In genomic region chr6:33123732-33124524, GRCh38 we compare ENCODE assay signal across 1 cellular context.
TF ChIP-seq lines count a peak whose summit lies in the region.

No MANE protein-coding gene starts in this region.

TF ChIP-seq in K562, 482 proteins besides CTCF, POLR2A, EP300 and RAD21 (continued from another document and continues in another):
- TF ChIP-seq, protein P1, sequence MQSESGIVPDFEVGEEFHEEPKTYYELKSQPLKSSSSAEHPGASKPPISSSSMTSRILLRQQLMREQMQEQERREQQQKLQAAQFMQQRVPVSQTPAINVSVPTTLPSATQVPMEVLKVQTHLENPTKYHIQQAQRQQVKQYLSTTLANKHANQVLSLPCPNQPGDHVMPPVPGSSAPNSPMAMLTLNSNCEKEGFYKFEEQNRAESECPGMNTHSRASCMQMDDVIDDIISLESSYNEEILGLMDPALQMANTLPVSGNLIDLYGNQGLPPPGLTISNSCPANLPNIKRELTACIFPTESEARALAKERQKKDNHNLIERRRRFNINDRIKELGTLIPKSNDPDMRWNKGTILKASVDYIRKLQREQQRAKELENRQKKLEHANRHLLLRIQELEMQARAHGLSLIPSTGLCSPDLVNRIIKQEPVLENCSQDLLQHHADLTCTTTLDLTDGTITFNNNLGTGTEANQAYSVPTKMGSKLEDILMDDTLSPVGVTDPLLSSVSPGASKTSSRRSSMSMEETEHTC (IDR thresholded peaks at IDR 0.05) = no peak
- TF ChIP-seq L3MBTL2 (IDR thresholded peaks at IDR 0.05) (peak; percentile 50; the same call in 1 of the 2 replicates), FOXK2 (conservative IDR thresholded peaks at IDR 0.05 in 1 of 2, IDR thresholded peaks at IDR 0.05 in 1 of 2; ENCODE audit: low read depth in 2 of 2) (no peak), NKRF (IDR thresholded peaks at IDR 0.05; ENCODE audit: borderline replicate concordance) (no peak), TRIM28 (IDR thresholded peaks at IDR 0.05) (0 out of 2 replicates have a peak, but pooled peaks have one; percentile 23), CTBP1 (IDR thresholded peaks at IDR 0.05; ENCODE audit: borderline replicate concordance) (peak; percentile 31; the same call in 1 of the 2 replicates), ZNF217 (CRISPR knock-in tag; IDR thresholded peaks at IDR 0.05) (no peak), MBD1 (CRISPR knock-in tag; IDR thresholded peaks at IDR 0.05) (0 out of 2 replicates have a peak, but pooled peaks have one; percentile 79), KLF16 (IDR thresholded peaks at IDR 0.05) (0 out of 2 replicates have a peak, but pooled peaks have one; percentile 45), RCOR1 (IDR thresholded peaks at IDR 0.05; ENCODE audit: borderline replicate concordance in 1 of 2, low read depth in 2 of 2, low read length in 2 of 2) (peak; percentile 28 to 50; a peak in 1 of 4 replicates), ZNF318 (IDR thresholded peaks at IDR 0.05; ENCODE audit: borderline replicate concordance in 1 of 2, low read depth in 1 of 2) (no peak), ARNT (IDR thresholded peaks at IDR 0.05) (0 out of 4 replicates have a peak, but pooled peaks have one; percentile 52 to 68), RBM15 (IDR thresholded peaks at IDR 0.05; ENCODE audit: insufficient read depth, low read length) (no peak), TEAD1 (CRISPR knock-in tag; IDR thresholded peaks at IDR 0.05) (no peak; a peak in 1 of 4 replicates), MAX (CRISPR knock-in tag; IDR thresholded peaks at IDR 0.05) (peak; percentile 37; the same call in 1 of the 2 replicates)
- TF ChIP-seq, protein P2, sequence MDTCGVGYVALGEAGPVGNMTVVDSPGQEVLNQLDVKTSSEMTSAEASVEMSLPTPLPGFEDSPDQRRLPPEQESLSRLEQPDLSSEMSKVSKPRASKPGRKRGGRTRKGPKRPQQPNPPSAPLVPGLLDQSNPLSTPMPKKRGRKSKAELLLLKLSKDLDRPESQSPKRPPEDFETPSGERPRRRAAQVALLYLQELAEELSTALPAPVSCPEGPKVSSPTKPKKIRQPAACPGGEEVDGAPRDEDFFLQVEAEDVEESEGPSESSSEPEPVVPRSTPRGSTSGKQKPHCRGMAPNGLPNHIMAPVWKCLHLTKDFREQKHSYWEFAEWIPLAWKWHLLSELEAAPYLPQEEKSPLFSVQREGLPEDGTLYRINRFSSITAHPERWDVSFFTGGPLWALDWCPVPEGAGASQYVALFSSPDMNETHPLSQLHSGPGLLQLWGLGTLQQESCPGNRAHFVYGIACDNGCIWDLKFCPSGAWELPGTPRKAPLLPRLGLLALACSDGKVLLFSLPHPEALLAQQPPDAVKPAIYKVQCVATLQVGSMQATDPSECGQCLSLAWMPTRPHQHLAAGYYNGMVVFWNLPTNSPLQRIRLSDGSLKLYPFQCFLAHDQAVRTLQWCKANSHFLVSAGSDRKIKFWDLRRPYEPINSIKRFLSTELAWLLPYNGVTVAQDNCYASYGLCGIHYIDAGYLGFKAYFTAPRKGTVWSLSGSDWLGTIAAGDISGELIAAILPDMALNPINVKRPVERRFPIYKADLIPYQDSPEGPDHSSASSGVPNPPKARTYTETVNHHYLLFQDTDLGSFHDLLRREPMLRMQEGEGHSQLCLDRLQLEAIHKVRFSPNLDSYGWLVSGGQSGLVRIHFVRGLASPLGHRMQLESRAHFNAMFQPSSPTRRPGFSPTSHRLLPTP (IDR thresholded peaks at IDR 0.05; ENCODE audit: borderline replicate concordance, extremely low read depth, insufficient read length) = no peak
- TF ChIP-seq, protein P3, sequence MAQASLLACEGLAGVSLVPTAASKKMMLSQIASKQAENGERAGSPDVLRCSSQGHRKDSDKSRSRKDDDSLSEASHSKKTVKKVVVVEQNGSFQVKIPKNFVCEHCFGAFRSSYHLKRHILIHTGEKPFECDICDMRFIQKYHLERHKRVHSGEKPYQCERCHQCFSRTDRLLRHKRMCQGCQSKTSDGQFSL (CRISPR knock-in tag; IDR thresholded peaks at IDR 0.05) = no peak
- TF ChIP-seq, protein P3 (tag; IDR thresholded peaks at IDR 0.05) = no peak
- TF ChIP-seq, protein P4, sequence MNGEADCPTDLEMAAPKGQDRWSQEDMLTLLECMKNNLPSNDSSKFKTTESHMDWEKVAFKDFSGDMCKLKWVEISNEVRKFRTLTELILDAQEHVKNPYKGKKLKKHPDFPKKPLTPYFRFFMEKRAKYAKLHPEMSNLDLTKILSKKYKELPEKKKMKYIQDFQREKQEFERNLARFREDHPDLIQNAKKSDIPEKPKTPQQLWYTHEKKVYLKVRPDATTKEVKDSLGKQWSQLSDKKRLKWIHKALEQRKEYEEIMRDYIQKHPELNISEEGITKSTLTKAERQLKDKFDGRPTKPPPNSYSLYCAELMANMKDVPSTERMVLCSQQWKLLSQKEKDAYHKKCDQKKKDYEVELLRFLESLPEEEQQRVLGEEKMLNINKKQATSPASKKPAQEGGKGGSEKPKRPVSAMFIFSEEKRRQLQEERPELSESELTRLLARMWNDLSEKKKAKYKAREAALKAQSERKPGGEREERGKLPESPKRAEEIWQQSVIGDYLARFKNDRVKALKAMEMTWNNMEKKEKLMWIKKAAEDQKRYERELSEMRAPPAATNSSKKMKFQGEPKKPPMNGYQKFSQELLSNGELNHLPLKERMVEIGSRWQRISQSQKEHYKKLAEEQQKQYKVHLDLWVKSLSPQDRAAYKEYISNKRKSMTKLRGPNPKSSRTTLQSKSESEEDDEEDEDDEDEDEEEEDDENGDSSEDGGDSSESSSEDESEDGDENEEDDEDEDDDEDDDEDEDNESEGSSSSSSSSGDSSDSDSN (IDR thresholded peaks at IDR 0.05; ENCODE audit: borderline replicate concordance in 1 of 2, low read depth in 2 of 2, low read length in 2 of 2) = no peak
